In the genomic region with DNA sequence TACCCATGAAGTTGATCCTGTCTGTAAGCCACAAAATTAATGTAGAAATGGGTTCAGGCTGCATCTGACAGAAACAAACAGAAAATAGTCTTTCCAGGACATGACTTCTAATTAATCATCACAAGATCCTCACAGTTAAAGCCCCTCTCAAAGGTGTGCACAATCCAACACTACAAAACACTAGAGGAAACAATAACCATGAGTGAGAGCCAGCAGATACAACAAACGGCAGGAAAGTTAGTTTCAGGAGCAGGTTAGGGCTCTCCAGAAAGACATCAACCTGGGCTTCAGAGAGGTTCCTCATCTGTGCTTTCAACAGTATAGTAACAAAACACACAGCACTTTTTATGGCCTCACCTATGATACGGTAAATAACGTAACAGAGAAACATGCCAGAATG, we compare ENCODE assay signal across 11 cellular contexts. TPM values are rescaled to one million over a fixed set of nuclear protein-coding genes. Genes with fewer than 3 reads are reported as not detected.
"Had no signal": no experiment of that assay in that cellular context is flagged by ENCODE, and none has a peak within 500 bp of the region (broad histone marks: within the 10 kb centered on the region; RNA-seq: fewer than 3 reads in every experiment).

No MANE protein-coding gene starts in this region.

- H3K27ac ChIP-seq: GM23248, HL-60 had no signal

- FAIRE-seq: HepG2 had no signal

- H3K36me3 Mint-ChIP-seq: IgD-negative memory B cell had no signal

- DNase-seq: GM23248, GOT3, H7, HFFc6, KG1 had no signal

- H3K36me3 ChIP-seq: HAP-1 had no signal

- H2AFZ ChIP-seq: GM23248 had no signal

- H3K27ac Mint-ChIP-seq: HFFc6, IgD-negative memory B cell had no signal

- H3K9me3 ChIP-seq: HAP-1 had no signal

- H3K4me3 ChIP-seq: GM23248, HAP-1 had no signal

- ATAC-seq: HCT116 had no signal

- H3K4me3 Mint-ChIP-seq: HFFc6 had no signal

- H3K4me1 ChIP-seq: HAP-1 had no signal

- H3K9ac ChIP-seq: GM23248 had no signal

RNA-seq across cellular contexts. Expression of gene GALNT15, which starts 47.5 kb away (rescaled TPM):
- total RNA-seq: H4, H7 had no signal
- polyA plus RNA-seq: IgD-negative memory B cell had no signal
